Comparison of ENCODE assay signal across 8 cellular contexts in the genomic region with DNA sequence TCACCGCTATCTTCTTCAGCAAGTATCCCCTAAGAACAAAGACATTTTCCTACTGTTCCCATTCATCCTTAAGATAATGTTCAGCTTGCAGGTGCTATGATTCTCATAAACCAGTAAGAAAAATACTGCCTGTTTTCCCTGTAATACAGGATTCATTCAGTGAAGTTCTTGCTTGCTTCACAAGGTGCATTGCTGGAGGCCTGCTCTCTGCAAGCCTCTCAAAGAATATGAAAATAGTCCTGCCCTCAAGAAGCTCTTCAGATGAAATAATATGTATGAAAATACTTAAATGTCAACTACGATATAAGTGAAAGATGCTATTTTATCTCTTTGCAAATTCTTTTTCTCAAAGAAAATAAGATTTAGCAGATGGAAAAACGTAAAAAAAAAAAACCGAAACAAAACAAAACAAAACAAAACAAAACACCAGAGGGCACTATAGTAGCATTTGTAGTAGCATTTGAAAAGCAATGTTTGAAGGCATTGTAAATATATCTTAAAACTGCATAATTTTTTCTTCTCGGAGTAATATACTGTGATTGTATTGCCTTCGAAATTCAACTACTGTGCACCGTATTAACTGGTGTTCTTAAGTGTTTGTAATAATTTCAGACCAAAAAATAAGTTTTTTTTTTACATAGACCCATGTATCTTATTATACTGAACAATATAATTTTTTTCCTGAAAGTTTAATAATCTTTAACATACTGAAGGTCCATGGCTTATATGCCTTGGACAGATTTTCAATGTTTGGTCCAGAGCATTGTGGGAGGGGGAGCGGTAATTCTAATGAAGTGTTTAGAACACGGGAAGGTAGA. TPM values are rescaled to one million over a fixed set of nuclear protein-coding genes. Genes with fewer than 3 reads are reported as not detected.
DNase-seq lines count a peak whose midpoint lies in the region; ATAC-seq and TF ChIP-seq lines count a peak whose summit lies in the region.

No MANE protein-coding gene starts in this region.

- no peak for ATAC-seq in HG03442 (IDR thresholded peaks at IDR 0.05; ENCODE audit: unreplicated experiment)

- TF ChIP-seq POLR2A in testis (IDR thresholded peaks at IDR 0.05): no peak

- H3K36me3 ChIP-seq in BJ (ENCODE audit: control insufficient read depth, insufficient read depth, low read length) (no peaks in the 10 kb centered on the region), testis (ENCODE audit: low read depth, missing control alignments) (no peaks in the 10 kb centered on the region)

- H3K4me3 ChIP-seq in BJ (ENCODE audit: low read depth, low read length) (no peak overlapping the region), testis (no peak overlapping the region)

- no peak overlapping the region for H3K27ac Mint-ChIP-seq in HFFc6
- no peak overlapping the region for H3K27ac Mint-ChIP-seq in T-helper 2 cell treated with Interferon-gamma antibody and Interleukin-4, amounts not matched to agents 5 μg/mL and 100 μg/mL, for 36 hours

- peak overlapping the region; percentile 67 for H3K4me3 Mint-ChIP-seq in HFFc6
- H3K4me3 Mint-ChIP-seq in T-helper 2 cell treated with Interferon-gamma antibody and Interleukin-4, amounts not matched to agents 5 μg/mL and 100 μg/mL, for 36 hours: no peak overlapping the region

- TF ChIP-seq CTCF in BJ (IDR thresholded peaks at IDR 0.05; ENCODE audit: insufficient read depth, low read depth, low read length): peak; percentile 10; the same call in 1 of the 2 replicates
- TF ChIP-seq CTCF in HFFc6 (IDR thresholded peaks at IDR 0.05): peak; percentile 81
- TF ChIP-seq CTCF in testis (IDR thresholded peaks at IDR 0.05): peak in 1 of 3 experiments; percentile 23

- CTCF ChIA-PET in BJ (lab: Yijun Ruan, JAX): interaction anchor here (0.8 to 2.5 kb wide), 8 partner anchors 9 to 345 kb away, joined by 3 to 10 read pairs (median 4); a partner anchor contains a TSS

- intact Hi-C loops in testis (cut with DNase I; ENCODE audit: low total_unique reads): loop anchor here (5.0 kb wide), 1 partner anchor 289 kb away; no protein-coding TSS in a partner anchor

- no peaks in the 10 kb centered on the region for H3K4me1 ChIP-seq in testis

- no peaks in the 10 kb centered on the region; the same call in 1 of the 2 replicates for H3K27me3 Mint-ChIP-seq in HFFc6 (ENCODE audit: insufficient read depth)
- peaks cover 5% of the 10 kb centered on the region for H3K27me3 Mint-ChIP-seq in T-helper 2 cell treated with Interferon-gamma antibody and Interleukin-4, amounts not matched to agents 5 μg/mL and 100 μg/mL, for 36 hours (ENCODE audit: low read depth)

- H3K9me3 Mint-ChIP-seq in HFFc6: no peaks in the 10 kb centered on the region
- H3K9me3 Mint-ChIP-seq in T-helper 2 cell treated with Interferon-gamma antibody and Interleukin-4, amounts not matched to agents 5 μg/mL and 100 μg/mL, for 36 hours: no peaks in the 10 kb centered on the region

- no peaks in the 10 kb centered on the region for H3K36me3 Mint-ChIP-seq in HFFc6 (ENCODE audit: low read depth)
- H3K36me3 Mint-ChIP-seq in T-helper 2 cell treated with Interferon-gamma antibody and Interleukin-4, amounts not matched to agents 5 μg/mL and 100 μg/mL, for 36 hours (ENCODE audit: low read depth): no peaks in the 10 kb centered on the region

- POLR2A ChIA-PET in BJ (lab: Charles Lee): no interaction called here

- H3K4me1 Mint-ChIP-seq in HFFc6 (ENCODE audit: low read depth): peaks cover 7% of the 10 kb centered on the region; the same call in 1 of the 2 replicates
- peaks cover 5% of the 10 kb centered on the region for H3K4me1 Mint-ChIP-seq in T-helper 2 cell treated with Interferon-gamma antibody and Interleukin-4, amounts not matched to agents 5 μg/mL and 100 μg/mL, for 36 hours (ENCODE audit: low read depth)

- H3K9me3 ChIP-seq in testis: no peaks in the 10 kb centered on the region

- DNase-seq in BJ (ENCODE audit: low read depth) (no peak), HFFc6 (no peak), SW480 (ENCODE audit: low spot score) (peak; percentile 21), kidney tubule cell (ENCODE audit: low spot score) (peak; percentile 32), testis (no peak)
- no peak for DNase-seq in T-helper 2 cell treated with Interferon-gamma antibody and Interleukin-4, amounts not matched to agents 5 μg/mL and 100 μg/mL, for 36 hours (ENCODE audit: low spot score)
- no peak for DNase-seq in activated CD8-positive, alpha-beta memory T cell treated with anti-CD3 and anti-CD28 coated beads for 24 hours

- H3K27me3 ChIP-seq in BJ (ENCODE audit: control insufficient read depth, insufficient read depth, low read length) (no peaks in the 10 kb centered on the region), testis (no peaks in the 10 kb centered on the region)

- 41 to 51% methylated on average over 8 to 9 of the region's 9 CpGs for WGBS in testis, 2 donors

- H3K27ac ChIP-seq in testis: no peak overlapping the region

RNA-seq across cellular contexts. Expression of a gene that starts 26.0 kb away (rescaled TPM):
- polyA plus RNA-seq in BJ (2011; rRNA removed): not detected in 2 replicates
- polyA minus RNA-seq in BJ (2011; rRNA and poly(A)+ RNA removed): not detected in 2 replicates
- total RNA-seq in HFFc6 (2021; fragmentation: NEBNext Ultra II Directional; extraction: Animal tissue kit (Norgen Biotek cat#: 25700)): not detected
- total RNA-seq in testis: not detected
- 0.86 TPM for polyA plus RNA-seq in testis (ENCODE audit: insufficient read depth, low read depth, low replicate concordance)

RNA-seq across cellular contexts. Expression of a gene that starts 29.5 kb away (rescaled TPM):
- polyA plus RNA-seq in BJ (2011; rRNA removed) (205 and 283 TPM in 2 replicates), testis (ENCODE audit: insufficient read depth, low read depth, low replicate concordance) (119 TPM)
- 89.4 and 123 TPM in 2 replicates for polyA minus RNA-seq in BJ (2011; rRNA and poly(A)+ RNA removed)
- total RNA-seq in HFFc6 (2021; fragmentation: NEBNext Ultra II Directional; extraction: Animal tissue kit (Norgen Biotek cat#: 25700)): 100 to 1,000 TPM; 193 to 211 (median 205) TPM
- total RNA-seq in testis: 100 to 1,000 TPM; 111 to 122 TPM

Comparison
In these comparisons a context has a peak if more than half of its experiments do, and no peak if none do; other contexts are left out.
1. DNase-seq: peak in SW480 (single experiment) and kidney tubule cell (single experiment); none in BJ (single experiment), HFFc6 (single experiment), T-helper 2 cell treated with Interferon-gamma antibody and Interleukin-4, amounts not matched to agents 5 μg/mL and 100 μg/mL, for 36 hours (single experiment), activated CD8-positive, alpha-beta memory T cell treated with anti-CD3 and anti-CD28 coated beads for 24 hours (single experiment) and testis (single experiment).